ENCODE assay signal across 2 cellular contexts in genomic region chr18:6336239-6336638, GRCh38.
TF ChIP-seq lines count a peak whose summit lies in the region.

No MANE protein-coding gene starts in this region.

TF ChIP-seq in HepG2, 621 proteins besides CTCF, POLR2A, EP300 and RAD21:
- TF ChIP-seq ELF3 (CRISPR knock-in tag; IDR thresholded peaks at IDR 0.05) (no peak), PAX8 (CRISPR knock-in tag; IDR thresholded peaks at IDR 0.05; ENCODE audit: borderline replicate concordance) (no peak), MAFK (conservative IDR thresholded peaks at IDR 0.05 in 1 of 2, IDR thresholded peaks at IDR 0.05 in 1 of 2; ENCODE audit: low read length in 2 of 2) (peak; percentile 94 to 97), ZNF616 (CRISPR knock-in tag; IDR thresholded peaks at IDR 0.05; ENCODE audit: low read depth) (no peak), MAFF (IDR thresholded peaks at IDR 0.05; ENCODE audit: low read depth, low read length) (peak; percentile 97)

TF ChIP-seq in H1, 55 proteins besides CTCF, POLR2A, EP300 and RAD21 (continued from another document):
- no peak for TF ChIP-seq EZH2 (IDR thresholded peaks at IDR 0.05; ENCODE audit: low read depth, low read length, severe bottlenecking)
- TF ChIP-seq JUND (IDR thresholded peaks at IDR 0.05; ENCODE audit: low read length): no peak
- TF ChIP-seq SIN3A (conservative IDR thresholded peaks at IDR 0.05 in 1 of 2, IDR thresholded peaks at IDR 0.05 in 1 of 2; ENCODE audit: low read depth in 1 of 2, low read length in 2 of 2): no peak
- TF ChIP-seq POLR2AphosphoS5 (IDR thresholded peaks at IDR 0.05; ENCODE audit: low read depth, low read length): no peak
- no peak for TF ChIP-seq SP2 (IDR thresholded peaks at IDR 0.05; ENCODE audit: low read length)
- peak; percentile 64; the same call in 1 of the 2 replicates for TF ChIP-seq MAFK (IDR thresholded peaks at IDR 0.05; ENCODE audit: low read depth, low read length)
